In genomic region chr2:30332791-30333453, GRCh38 we compare ENCODE assay signal across 12 cellular contexts.
DNase-seq lines count a peak whose midpoint lies in the region; ATAC-seq, FAIRE-seq and TF ChIP-seq lines count a peak whose summit lies in the region.
"Had no signal": no experiment of that assay in that cellular context is flagged by ENCODE, and none has a peak within 500 bp of the region (broad histone marks: within the 10 kb centered on the region; RNA-seq: fewer than 3 reads in every experiment).

No MANE protein-coding gene starts in this region.

- no peak overlapping the region for H2AFZ ChIP-seq in HepG2 (ENCODE audit: low read length)

- H3K36me3 Mint-ChIP-seq in activated T-helper 17 cell treated with anti-CD3 and anti-CD28 coated beads, Interleukin-2, amount 50 U/mL, for 72 hours (ENCODE audit: low read depth), result no peaks in the 10 kb centered on the region
- H3K36me3 Mint-ChIP-seq in natural killer cell treated with Interleukin-12 subunit alpha and Interleukin-12 subunit beta and Interleukin-15 and Interleukin-18, amount 100 ng/mL, for 72 hours, result no peaks in the 10 kb centered on the region
- H3K36me3 Mint-ChIP-seq in progenitor cell of endocrine pancreas (ENCODE audit: insufficient read depth) (no peaks in the 10 kb centered on the region), CD14-positive monocyte (no peaks in the 10 kb centered on the region)

- POLR2A ChIA-PET in HepG2 (lab: Yijun Ruan, JAX), result no interaction called here

- H3K27me3 Mint-ChIP-seq in activated T-helper 17 cell treated with anti-CD3 and anti-CD28 coated beads, Interleukin-2, amount 50 U/mL, for 72 hours, result no peaks in the 10 kb centered on the region
- H3K27me3 Mint-ChIP-seq in natural killer cell treated with Interleukin-12 subunit alpha and Interleukin-12 subunit beta and Interleukin-15 and Interleukin-18, amount 100 ng/mL, for 72 hours, result no peaks in the 10 kb centered on the region
- H3K27me3 Mint-ChIP-seq in progenitor cell of endocrine pancreas (peaks cover 5% of the 10 kb centered on the region), CD14-positive monocyte (ENCODE audit: low read depth in 3 of 3) (peaks cover 4 to 6% (median 6%) of the 10 kb centered on the region in 3 donors)

- H3K4me3 ChIP-seq in HepG2 (replicated peaks in 1 of 3; ENCODE audit: insufficient read depth in 1 of 3, low read depth in 2 of 3, low read length in 3 of 3) (no peak overlapping the region), right lobe of liver (no peak overlapping the region)

- H3K4me3 Mint-ChIP-seq in activated T-helper 17 cell treated with anti-CD3 and anti-CD28 coated beads, Interleukin-2, amount 50 U/mL, for 72 hours, result peak overlapping the region; percentile 93
- peak overlapping the region; percentile 54 for H3K4me3 Mint-ChIP-seq in natural killer cell treated with Interleukin-12 subunit alpha and Interleukin-12 subunit beta and Interleukin-15 and Interleukin-18, amount 100 ng/mL, for 72 hours
- no peak overlapping the region for H3K4me3 Mint-ChIP-seq in progenitor cell of endocrine pancreas (ENCODE audit: low read depth)
- H3K4me3 Mint-ChIP-seq in CD14-positive monocyte, result no peak overlapping the region

- in situ Hi-C loops in HepG2 (cut with HindIII; ENCODE audit: extremely low pct_ligation_motif_present, low pct_unique_long_range_greater_than_20kb), result no loop called here

- H3K4me1 Mint-ChIP-seq in activated T-helper 17 cell treated with anti-CD3 and anti-CD28 coated beads, Interleukin-2, amount 50 U/mL, for 72 hours, result peaks cover 52% of the 10 kb centered on the region
- H3K4me1 Mint-ChIP-seq in natural killer cell treated with Interleukin-12 subunit alpha and Interleukin-12 subunit beta and Interleukin-15 and Interleukin-18, amount 100 ng/mL, for 72 hours (ENCODE audit: low read depth in 2 of 2), result peaks cover 65 to 82% of the 10 kb centered on the region in 2 donors
- H3K4me1 Mint-ChIP-seq in progenitor cell of endocrine pancreas (ENCODE audit: low read depth) (peaks cover 19% of the 10 kb centered on the region), CD14-positive monocyte (peaks cover 5% of the 10 kb centered on the region)

- no peak for TF ChIP-seq RAD21 in HepG2 (CRISPR knock-in tag; IDR thresholded peaks at IDR 0.05)

- H3K79me2 ChIP-seq in HepG2 (ENCODE audit: insufficient read depth, low read length), result no peaks in the 10 kb centered on the region

- H3K27me3 ChIP-seq in HepG2 (ENCODE audit: control insufficient read depth in 1 of 2, insufficient read depth in 2 of 2, low read length in 2 of 2) (no peaks in the 10 kb centered on the region), right lobe of liver (no peaks in the 10 kb centered on the region)

- intact Hi-C loops in HepG2 (cut with micrococcal nuclease; ENCODE audit: unreplicated experiment) (no loop called here), right lobe of liver (cut with DNase I) (no loop called here), CD14-positive monocyte (cut with micrococcal nuclease) (no loop called here)

- no peak for DNase-seq in HepG2 (ENCODE audit: low spot score)
- DNase-seq in right lobe of liver, result no peak
- peak; percentile 84 for DNase-seq in natural killer cell treated with Interleukin-12 subunit alpha and Interleukin-12 subunit beta and Interleukin-15 and Interleukin-18, amount 100 ng/mL, for 72 hours (ENCODE audit: low spot score)
- DNase-seq in progenitor cell of endocrine pancreas (ENCODE audit: low spot score, unreplicated experiment), result no peak
- DNase-seq in CD14-positive monocyte (ENCODE audit: low spot score), result no peak
- DNase-seq in H4 (ENCODE audit: low spot score), result no peak
- DNase-seq: caudate nucleus, DND-41, NCI-H2171 treated with DMSO at 0.1 percent for 48 hours had no signal

- no peaks in the 10 kb centered on the region for H3K9me3 Mint-ChIP-seq in activated T-helper 17 cell treated with anti-CD3 and anti-CD28 coated beads, Interleukin-2, amount 50 U/mL, for 72 hours
- peaks cover 5% of the 10 kb centered on the region for H3K9me3 Mint-ChIP-seq in natural killer cell treated with Interleukin-12 subunit alpha and Interleukin-12 subunit beta and Interleukin-15 and Interleukin-18, amount 100 ng/mL, for 72 hours
- no peaks in the 10 kb centered on the region for H3K9me3 Mint-ChIP-seq in progenitor cell of endocrine pancreas (ENCODE audit: low read depth)
- peaks cover 2 to 15% (median 6%) of the 10 kb centered on the region in 7 donors for H3K9me3 Mint-ChIP-seq in CD14-positive monocyte

- BruUV-seq in HepG2 (replicated peaks; lab: Mats Ljungman, UMichigan), result no TSS peak

- H4K20me1 ChIP-seq in HepG2 (ENCODE audit: insufficient read depth, low read length), result no peaks in the 10 kb centered on the region

- 21% methylated on average over 4 of the region's 4 CpGs for WGBS in HepG2 (ENCODE audit: low lambda C conversion rate)
- 50% methylated on average over 1 of the region's 4 CpGs for WGBS in right lobe of liver (ENCODE audit: insufficient coverage, low coverage, low lambda C conversion rate, missing lambda C conversion rate)

- no peak overlapping the region for H3K9ac ChIP-seq in HepG2 (ENCODE audit: insufficient read depth, low read depth, low read length)

- ATAC-seq in HepG2 (no peak), right lobe of liver (no peak), HG03439 (IDR thresholded peaks at IDR 0.05; ENCODE audit: unreplicated experiment) (no peak)
- peak; percentile 72 for ATAC-seq in activated T-helper 17 cell treated with anti-CD3 and anti-CD28 coated beads, Interleukin-2, amount 50 U/mL, for 72 hours (replicated peaks)
- peak; percentile 35 to 72 for ATAC-seq in natural killer cell treated with Interleukin-12 subunit alpha and Interleukin-12 subunit beta and Interleukin-15 and Interleukin-18, amount 100 ng/mL, for 72 hours
- ATAC-seq: esophagus mucosa had no signal

- H3K4me1 ChIP-seq in HepG2 (ENCODE audit: insufficient read depth, low read length) (0 out of 2 replicates have a peak, but pooled peaks cover 7% of the 10 kb centered on the region), right lobe of liver (peaks cover 0 to 4% (median 0%) of the 10 kb centered on the region in 4 donors)

- H3K27ac ChIP-seq in HepG2 (ENCODE audit: extremely low read length, insufficient read depth, low read length) (no peak overlapping the region), right lobe of liver (no peak overlapping the region)

- H3K36me3 ChIP-seq in HepG2 (replicated peaks in 1 of 2; ENCODE audit: control insufficient read depth in 1 of 2, insufficient read depth in 2 of 2, low read length in 2 of 2), result no peaks in the 10 kb centered on the region
- no peaks in the 10 kb centered on the region for H3K36me3 ChIP-seq in right lobe of liver

- TF ChIP-seq CTCF in HepG2 (CRISPR knock-in tag; IDR thresholded peaks at IDR 0.05) (no peak), right lobe of liver (IDR thresholded peaks at IDR 0.05) (no peak), progenitor cell of endocrine pancreas (IDR thresholded peaks at IDR 0.05; ENCODE audit: unreplicated experiment) (no peak), CD14-positive monocyte (IDR thresholded peaks at IDR 0.05) (no peak)

- H3K4me2 ChIP-seq in HepG2 (ENCODE audit: low read depth, low read length), result no peak overlapping the region

- TF ChIP-seq POLR2A in HepG2 (IDR thresholded peaks at IDR 0.05; ENCODE audit: insufficient read depth in 1 of 2, low read depth in 2 of 2, low read length in 2 of 2) (no peak), right lobe of liver (IDR thresholded peaks at IDR 0.05) (no peak)

- H3K9me3 ChIP-seq in HepG2 (ENCODE audit: low read length) (0 out of 2 replicates have a peak, but pooled peaks cover 3% of the 10 kb centered on the region), right lobe of liver (no peaks in the 10 kb centered on the region)

- no peak for FAIRE-seq in HepG2 (lab: Jason Lieb, UNC)

- CTCF ChIA-PET in HepG2 (lab: Yijun Ruan, JAX; ENCODE audit: low intra/inter-chr PET ratio, low total read pairs), result no interaction called here

- H3K27ac Mint-ChIP-seq in activated T-helper 17 cell treated with anti-CD3 and anti-CD28 coated beads, Interleukin-2, amount 50 U/mL, for 72 hours, result peak overlapping the region; percentile 98
- H3K27ac Mint-ChIP-seq in natural killer cell treated with Interleukin-12 subunit alpha and Interleukin-12 subunit beta and Interleukin-15 and Interleukin-18, amount 100 ng/mL, for 72 hours, result peak overlapping the region; percentile 95 to 99
- no peak overlapping the region for H3K27ac Mint-ChIP-seq in progenitor cell of endocrine pancreas
- no peak overlapping the region for H3K27ac Mint-ChIP-seq in CD14-positive monocyte

- TF ChIP-seq EP300 in HepG2 (IDR thresholded peaks at IDR 0.05; ENCODE audit: low read depth in 2 of 2, low read length in 2 of 2) (no peak), HepG2 (CRISPR knock-in tag; IDR thresholded peaks at IDR 0.05; ENCODE audit: borderline replicate concordance) (no peak)

TF ChIP-seq in HepG2, 621 proteins besides CTCF, POLR2A, EP300 and RAD21 (continues in another document):
- no peak for TF ChIP-seq KDM6A (CRISPR knock-in tag; IDR thresholded peaks at IDR 0.05; ENCODE audit: low read depth)
- TF ChIP-seq ZNF792 (CRISPR knock-in tag; IDR thresholded peaks at IDR 0.05), result no peak
- no peak for TF ChIP-seq ZSCAN21 (CRISPR knock-in tag; IDR thresholded peaks at IDR 0.05; ENCODE audit: borderline replicate concordance)
- peak; percentile 58; the same call in 1 of the 2 replicates for TF ChIP-seq NCOR1 (IDR thresholded peaks at IDR 0.05; ENCODE audit: borderline replicate concordance, low read length)
- TF ChIP-seq HNF4G (IDR thresholded peaks at IDR 0.05; ENCODE audit: borderline replicate concordance, low read depth, low read length), result 0 out of 2 replicates have a peak, but pooled peaks have one; percentile 27
- TF ChIP-seq HNF4G (CRISPR knock-in tag; IDR thresholded peaks at IDR 0.05; ENCODE audit: borderline replicate concordance, low read depth), result no peak
- no peak for TF ChIP-seq SIX1 (CRISPR knock-in tag; IDR thresholded peaks at IDR 0.05; ENCODE audit: borderline replicate concordance)

Comparison
In these comparisons a context has a peak if more than half of its experiments do, and no peak if none do; other contexts are left out.
1. ATAC-seq: peak in activated T-helper 17 cell treated with anti-CD3 and anti-CD28 coated beads, Interleukin-2, amount 50 U/mL, for 72 hours (single experiment) and natural killer cell treated with Interleukin-12 subunit alpha and Interleukin-12 subunit beta and Interleukin-15 and Interleukin-18, amount 100 ng/mL, for 72 hours (2 of 2); none in HepG2 (single experiment), right lobe of liver (0 of 4) and HG03439 (single experiment).
2. H3K27ac Mint-ChIP-seq: peak in activated T-helper 17 cell treated with anti-CD3 and anti-CD28 coated beads, Interleukin-2, amount 50 U/mL, for 72 hours (single experiment) and natural killer cell treated with Interleukin-12 subunit alpha and Interleukin-12 subunit beta and Interleukin-15 and Interleukin-18, amount 100 ng/mL, for 72 hours (2 of 2); none in progenitor cell of endocrine pancreas (single experiment) and CD14-positive monocyte (0 of 7).
3. H3K4me3 Mint-ChIP-seq: peak in activated T-helper 17 cell treated with anti-CD3 and anti-CD28 coated beads, Interleukin-2, amount 50 U/mL, for 72 hours (single experiment) and natural killer cell treated with Interleukin-12 subunit alpha and Interleukin-12 subunit beta and Interleukin-15 and Interleukin-18, amount 100 ng/mL, for 72 hours (single experiment); none in progenitor cell of endocrine pancreas (single experiment) and CD14-positive monocyte (0 of 2).